In genomic region chr1:50603274-50604271, GRCh38 we compare ENCODE assay signal across 10 cellular contexts.
A peak's percentile ranks its signal among the peaks of the same experiment; 100 is the strongest.
DNase-seq lines count a peak whose midpoint lies in the region; ATAC-seq, FAIRE-seq and TF ChIP-seq lines count a peak whose summit lies in the region.
"Had no signal": no experiment of that assay in that cellular context is flagged by ENCODE, and none has a peak within 500 bp of the region (broad histone marks: within the 10 kb centered on the region; RNA-seq: fewer than 3 reads in every experiment).

No MANE protein-coding gene starts in this region.

- no peaks in the 10 kb centered on the region for H3K27me3 ChIP-seq in Loucy (ENCODE audit: insufficient read depth, low read length, poor library complexity, severe bottlenecking)
- no peaks in the 10 kb centered on the region for H3K27me3 ChIP-seq in K562 (ENCODE audit: control insufficient read depth in 2 of 2, insufficient read depth in 2 of 2, low read length in 2 of 2)
- H3K27me3 ChIP-seq: thyroid gland had no signal

- H4K20me1 ChIP-seq in Loucy (ENCODE audit: insufficient read depth, low read length, poor library complexity, severe bottlenecking) (no peaks in the 10 kb centered on the region), K562 (replicated peaks; ENCODE audit: control insufficient read depth, insufficient read depth, low read length) (no peaks in the 10 kb centered on the region)

- no peaks in the 10 kb centered on the region for H3F3A ChIP-seq in Loucy (ENCODE audit: low read depth)

- H3K9me3 ChIP-seq in Loucy (ENCODE audit: insufficient read depth, low read depth, low read length) (no peaks in the 10 kb centered on the region), K562 (replicated peaks; ENCODE audit: control insufficient read depth, insufficient read depth, low read depth, low read length) (no peaks in the 10 kb centered on the region)
- H3K9me3 ChIP-seq: psoas muscle, thyroid gland had no signal

- peak overlapping the region; percentile 34 for H3K4me2 ChIP-seq in Loucy (ENCODE audit: low read depth, low read length, poor library complexity, severe bottlenecking)
- H3K4me2 ChIP-seq in K562 (ENCODE audit: insufficient read depth, low read length), result no peak overlapping the region

- H2AFZ ChIP-seq in Loucy (ENCODE audit: low read length), result no peak overlapping the region
- no peak overlapping the region for H2AFZ ChIP-seq in K562 (ENCODE audit: low read depth, low read length)

- TF ChIP-seq RAD21 in K562 (CRISPR knock-in tag; conservative IDR thresholded peaks at IDR 0.05 in 1 of 2, IDR thresholded peaks at IDR 0.05 in 1 of 2), result no peak

- H3K36me3 ChIP-seq in Loucy (ENCODE audit: insufficient read depth, low read length) (no peaks in the 10 kb centered on the region), K562 (ENCODE audit: control insufficient read depth, insufficient read depth, low read length) (no peaks in the 10 kb centered on the region)
- H3K36me3 ChIP-seq: thyroid gland had no signal

- DNase-seq in GM12892 (ENCODE audit: insufficient read length) (no peak), K562 (ENCODE audit: extremely low read depth in 1 of 4, low spot score in 3 of 4) (no peak), pulmonary artery endothelial cell (ENCODE audit: low read depth, low spot score) (peak; percentile 71)
- DNase-seq in activated T-helper 1 cell treated with anti-CD3 and anti-CD28 coated beads, Interleukin-12 subunit alpha, Interleukin-12 subunit beta, Interleukin-2, Interleukin-4 antibody, amounts not matched to agents 30 ng/mL and 10 ng/mL and 1 ng/mL, durations not matched to agents 14 hours and 24 hours and 36 hours (ENCODE audit: low spot score), result no peak
- DNase-seq in stimulated activated CD4-positive, alpha-beta T cell treated with anti-CD3 and anti-CD28 coated beads, Interleukin-15, amount 100 ng/mL, for 24 hours, result no peak
- DNase-seq: psoas muscle, thyroid gland had no signal

- H3K27ac ChIP-seq in K562 (ENCODE audit: extremely low read depth, low read depth, low read length), result no peak overlapping the region
- H3K27ac ChIP-seq: psoas muscle, thyroid gland had no signal

- H3K9me2 ChIP-seq in Loucy (replicated peaks; ENCODE audit: low read depth, low read length), result no peaks in the 10 kb centered on the region

- H3K4me3 Mint-ChIP-seq in activated T-helper 1 cell treated with anti-CD3 and anti-CD28 coated beads, Interleukin-12 subunit alpha, Interleukin-12 subunit beta, Interleukin-2, Interleukin-4 antibody, amounts not matched to agents 30 ng/mL and 10 ng/mL and 1 ng/mL, durations not matched to agents 14 hours and 24 hours and 36 hours, result no peak overlapping the region

- H3K4me3 ChIP-seq in Loucy (ENCODE audit: low read length, poor library complexity, severe bottlenecking), result no peak overlapping the region
- H3K4me3 ChIP-seq in K562, result no peak overlapping the region
- H3K4me3 ChIP-seq: psoas muscle, thyroid gland had no signal

- TF ChIP-seq POLR2A in GM12892 (IDR thresholded peaks at IDR 0.05; ENCODE audit: low read depth, low read length) (no peak), K562 (conservative IDR thresholded peaks at IDR 0.05) (no peak), GM18505 (IDR thresholded peaks at IDR 0.05; ENCODE audit: borderline replicate concordance, extremely low read depth, insufficient read depth, insufficient read length) (no peak)

- no TSS peak for BruUV-seq in K562 (replicated peaks; lab: Mats Ljungman, UMichigan)

- no peak overlapping the region for H3K27ac Mint-ChIP-seq in activated T-helper 1 cell treated with anti-CD3 and anti-CD28 coated beads, Interleukin-12 subunit alpha, Interleukin-12 subunit beta, Interleukin-2, Interleukin-4 antibody, amounts not matched to agents 30 ng/mL and 10 ng/mL and 1 ng/mL, durations not matched to agents 14 hours and 24 hours and 36 hours

- no peaks in the 10 kb centered on the region for H3K9me1 ChIP-seq in K562 (ENCODE audit: control insufficient read depth, insufficient read depth, low read length)

- no peaks in the 10 kb centered on the region for H3K4me1 Mint-ChIP-seq in activated T-helper 1 cell treated with anti-CD3 and anti-CD28 coated beads, Interleukin-12 subunit alpha, Interleukin-12 subunit beta, Interleukin-2, Interleukin-4 antibody, amounts not matched to agents 30 ng/mL and 10 ng/mL and 1 ng/mL, durations not matched to agents 14 hours and 24 hours and 36 hours (ENCODE audit: low read depth)

- TF ChIP-seq EP300 in K562 (IDR thresholded peaks at IDR 0.05; ENCODE audit: low read length), result no peak

- FAIRE-seq in GM12892 (lab: Jason Lieb, UNC) (peak; percentile 44), K562 (lab: Jason Lieb, UNC) (no peak)

- ATAC-seq in K562 (no peak), GM18505 (IDR thresholded peaks at IDR 0.05; ENCODE audit: unreplicated experiment) (no peak), HG02884 (IDR thresholded peaks at IDR 0.05; ENCODE audit: unreplicated experiment) (no peak)
- ATAC-seq: psoas muscle had no signal

- H3K4me1 ChIP-seq in Loucy (ENCODE audit: insufficient read depth, low read length, poor library complexity, severe bottlenecking) (peaks cover 13% of the 10 kb centered on the region), K562 (replicated peaks in 1 of 2; ENCODE audit: control insufficient read depth in 2 of 2, insufficient read depth in 2 of 2, low read length in 2 of 2) (no peaks in the 10 kb centered on the region)
- H3K4me1 ChIP-seq: psoas muscle, thyroid gland had no signal

- intact Hi-C loops in K562 (cut with micrococcal nuclease), result no loop called here
- intact Hi-C loops in activated T-helper 1 cell treated with anti-CD3 and anti-CD28 coated beads, Interleukin-12 subunit alpha, Interleukin-12 subunit beta, Interleukin-2, Interleukin-4 antibody, amounts not matched to agents 30 ng/mL and 10 ng/mL and 1 ng/mL, durations not matched to agents 14 hours and 24 hours and 36 hours (cut with micrococcal nuclease), result no loop called here

- 77% methylated on average over 7 of the region's 7 CpGs for WGBS in K562 (ENCODE audit: insufficient coverage, low coverage, missing lambda C conversion rate)

- POLR2A ChIA-PET in K562 (lab: Yijun Ruan, JAX), result interaction anchor here (1.3 to 1.7 kb wide), 2 partner anchors 9 to 17 kb away, joined by 4 read pairs; no protein-coding TSS in a partner anchor

- in situ Hi-C loops in K562 (cut with MboI), result no loop called here

- no peaks in the 10 kb centered on the region for H3K27me3 Mint-ChIP-seq in activated T-helper 1 cell treated with anti-CD3 and anti-CD28 coated beads, Interleukin-12 subunit alpha, Interleukin-12 subunit beta, Interleukin-2, Interleukin-4 antibody, amounts not matched to agents 30 ng/mL and 10 ng/mL and 1 ng/mL, durations not matched to agents 14 hours and 24 hours and 36 hours (ENCODE audit: insufficient read depth)

- H3K79me2 ChIP-seq in Loucy (ENCODE audit: insufficient read depth, low read length) (no peaks in the 10 kb centered on the region; the same call in 1 of the 2 replicates), K562 (ENCODE audit: control insufficient read depth, insufficient read depth, low read length) (no peaks in the 10 kb centered on the region)

- no peaks in the 10 kb centered on the region for H3K9me3 Mint-ChIP-seq in activated T-helper 1 cell treated with anti-CD3 and anti-CD28 coated beads, Interleukin-12 subunit alpha, Interleukin-12 subunit beta, Interleukin-2, Interleukin-4 antibody, amounts not matched to agents 30 ng/mL and 10 ng/mL and 1 ng/mL, durations not matched to agents 14 hours and 24 hours and 36 hours

- H3K9ac ChIP-seq in Loucy (ENCODE audit: low read depth, low read length, poor library complexity, severe bottlenecking) (peak overlapping the region; percentile 57), K562 (ENCODE audit: insufficient read depth in 1 of 2, low read depth in 2 of 2, low read length in 2 of 2) (no peak overlapping the region)

- H3K36me3 Mint-ChIP-seq in activated T-helper 1 cell treated with anti-CD3 and anti-CD28 coated beads, Interleukin-12 subunit alpha, Interleukin-12 subunit beta, Interleukin-2, Interleukin-4 antibody, amounts not matched to agents 30 ng/mL and 10 ng/mL and 1 ng/mL, durations not matched to agents 14 hours and 24 hours and 36 hours (ENCODE audit: low read depth), result no peaks in the 10 kb centered on the region

- TF ChIP-seq CTCF in Loucy (conservative IDR thresholded peaks at IDR 0.05; ENCODE audit: low read length) (no peak), K562 (IDR thresholded peaks at IDR 0.05 in 2 of 3, conservative IDR thresholded peaks at IDR 0.05 in 1 of 3; ENCODE audit: insufficient read depth in 2 of 3, low read depth in 1 of 3, low read length in 3 of 3) (no peak)

- CTCF ChIA-PET in K562 (lab: Yijun Ruan, JAX; ENCODE audit: low intra/inter-chr PET ratio), result interaction anchor here (0.6 kb wide), 1 partner anchor 11 kb away, joined by 3 read pairs; no protein-coding TSS in a partner anchor

TF ChIP-seq in K562, 482 proteins besides CTCF, POLR2A, EP300 and RAD21 (continues in another document):
- TF ChIP-seq ZNF41 (CRISPR knock-in tag; conservative IDR thresholded peaks at IDR 0.05) (no peak), ZNF592 (IDR thresholded peaks at IDR 0.05) (no peak), RBM22 (IDR thresholded peaks at IDR 0.05; ENCODE audit: low read depth, low read length, poor library complexity, severe bottlenecking) (peak; percentile 18)
